Comparison of ENCODE assay signal across 25 cellular contexts in the genomic region with DNA sequence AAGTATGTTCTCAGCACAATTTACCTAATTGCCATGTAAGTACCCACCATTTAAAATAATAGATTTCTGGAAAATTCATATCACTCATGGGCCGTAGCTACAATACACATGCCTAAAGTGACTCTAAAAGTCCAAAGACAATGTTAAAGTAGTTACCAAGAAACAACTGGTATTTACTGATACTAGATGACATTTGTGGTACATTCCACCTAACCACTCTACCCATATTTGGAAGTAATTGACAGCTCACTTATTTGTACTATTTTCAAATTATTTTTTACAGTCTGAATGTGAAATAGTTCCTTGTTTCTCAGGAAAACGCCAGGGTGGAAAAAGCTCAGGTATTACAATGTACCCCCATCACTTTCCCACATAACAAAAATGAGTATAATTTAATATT.
"Had no signal": no experiment of that assay in that cellular context is flagged by ENCODE, and none has a peak within 500 bp of the region (broad histone marks: within the 10 kb centered on the region; RNA-seq: fewer than 3 reads in every experiment).

No MANE protein-coding gene starts in this region.

- H3K36me3 Mint-ChIP-seq: activated naive CD4-positive, alpha-beta T cell treated with anti-CD3 and anti-CD28 coated beads, Interleukin-2, amount 50 U/mL, for 72 hours; immature natural killer cell had no signal

- H3K27ac ChIP-seq: ascending aorta, hepatocyte, thyroid gland, upper lobe of right lung had no signal

- H3K27me3 ChIP-seq: ascending aorta, hepatocyte, thyroid gland, upper lobe of right lung had no signal

- ATAC-seq: activated CD4-positive, alpha-beta T cell treated with anti-CD3 and anti-CD28 coated beads for 36 hours; activated naive CD4-positive, alpha-beta T cell treated with anti-CD3 and anti-CD28 coated beads, Interleukin-2, amount 50 U/mL, for 72 hours; activated T-helper 17 cell treated with anti-CD3 and anti-CD28 coated beads, Interleukin-2, amount 50 U/mL, for 72 hours; T-helper 17 cell; upper lobe of right lung had no signal

- H3K4me3 ChIP-seq: ascending aorta, hepatocyte, thyroid gland, upper lobe of right lung had no signal

- H3K9me3 Mint-ChIP-seq: activated B cell treated with CpG ODN at 0.5 μM for 24 hours; activated naive CD4-positive, alpha-beta T cell treated with anti-CD3 and anti-CD28 coated beads, Interleukin-2, amount 50 U/mL, for 72 hours; activated T-cell treated with anti-CD3 and anti-CD28 coated beads, Interleukin-2, amount 50 U/mL, for 24 hours; activated T-helper 17 cell treated with anti-CD3 and anti-CD28 coated beads, Interleukin-2, amount 50 U/mL, for 72 hours; neural crest cell; stimulated activated naive CD8-positive, alpha-beta T cell treated with anti-CD3 and anti-CD28 coated beads, Interleukin-15, Interleukin-2, amounts not matched to agents 100 ng/mL and 50 ng/mL, for 24 hours had no signal

- H3K36me3 ChIP-seq: thyroid gland had no signal

- H3K79me2 ChIP-seq: hepatocyte had no signal

- H3K4me2 ChIP-seq: hepatocyte had no signal

- H3K27ac Mint-ChIP-seq: activated B cell treated with CpG ODN at 0.5 μM for 24 hours; activated CD4-positive, alpha-beta T cell treated with anti-CD3 and anti-CD28 coated beads for 36 hours; activated naive CD4-positive, alpha-beta T cell treated with anti-CD3 and anti-CD28 coated beads, Interleukin-2, amount 50 U/mL, for 72 hours; activated T-cell treated with anti-CD3 and anti-CD28 coated beads, Interleukin-2, amount 50 U/mL, for 24 hours; activated T-helper 17 cell treated with anti-CD3 and anti-CD28 coated beads, Interleukin-2, amount 50 U/mL, for 72 hours; immature natural killer cell; stimulated activated naive CD8-positive, alpha-beta T cell treated with anti-CD3 and anti-CD28 coated beads, Interleukin-15, Interleukin-2, amounts not matched to agents 100 ng/mL and 50 ng/mL, for 24 hours; T-helper 17 cell had no signal

- H3K27me3 Mint-ChIP-seq: activated B cell treated with CpG ODN at 0.5 μM for 24 hours; activated CD4-positive, alpha-beta T cell treated with anti-CD3 and anti-CD28 coated beads for 36 hours; activated T-cell treated with anti-CD3 and anti-CD28 coated beads, Interleukin-2, amount 50 U/mL, for 24 hours; activated T-helper 17 cell treated with anti-CD3 and anti-CD28 coated beads, Interleukin-2, amount 50 U/mL, for 72 hours; stimulated activated naive CD8-positive, alpha-beta T cell treated with anti-CD3 and anti-CD28 coated beads, Interleukin-15, Interleukin-2, amounts not matched to agents 100 ng/mL and 50 ng/mL, for 24 hours; T-helper 17 cell had no signal

- H3K9me3 ChIP-seq: ascending aorta, thyroid gland, upper lobe of right lung had no signal

- H3K4me1 ChIP-seq: ascending aorta, thyroid gland had no signal

- H3K4me1 Mint-ChIP-seq: activated B cell treated with CpG ODN at 0.5 μM for 24 hours; activated CD4-positive, alpha-beta T cell treated with anti-CD3 and anti-CD28 coated beads for 36 hours; activated T-helper 17 cell treated with anti-CD3 and anti-CD28 coated beads, Interleukin-2, amount 50 U/mL, for 72 hours; immature natural killer cell; T-helper 17 cell had no signal

- H3K4me3 Mint-ChIP-seq: activated B cell treated with CpG ODN at 0.5 μM for 24 hours; activated CD4-positive, alpha-beta T cell treated with anti-CD3 and anti-CD28 coated beads for 36 hours; activated T-cell treated with anti-CD3 and anti-CD28 coated beads, Interleukin-2, amount 50 U/mL, for 24 hours; activated T-helper 17 cell treated with anti-CD3 and anti-CD28 coated beads, Interleukin-2, amount 50 U/mL, for 72 hours; immature natural killer cell; neural crest cell; stimulated activated naive CD8-positive, alpha-beta T cell treated with anti-CD3 and anti-CD28 coated beads, Interleukin-15, Interleukin-2, amounts not matched to agents 100 ng/mL and 50 ng/mL, for 24 hours; T-helper 17 cell had no signal

- H2AFZ ChIP-seq: hepatocyte had no signal

- DNase-seq: activated B cell treated with CpG ODN at 0.5 μM for 24 hours; activated CD4-positive, alpha-beta T cell treated with anti-CD3 and anti-CD28 coated beads for 36 hours; activated CD4-positive, alpha-beta T cell treated with anti-CD3 and anti-CD28 coated beads, Interleukin-2, amount 50 U/mL, for 4 hours; activated CD8-positive, alpha-beta memory T cell treated with anti-CD3 and anti-CD28 coated beads for 24 hours; activated CD8-positive, alpha-beta memory T cell treated with anti-CD3 and anti-CD28 coated beads, Interleukin-2, amount 50 U/mL, for 4 hours; activated T-cell treated with anti-CD3 and anti-CD28 coated beads, Interleukin-2, amount 50 U/mL, for 24 hours; cerebellar nuclear complex; cortex of kidney; erythroblast; foreskin melanocyte; immature natural killer cell; left ventricle myocardium superior; posterior cingulate gyrus; stimulated activated CD4-positive, alpha-beta T cell treated with anti-CD3 and anti-CD28 coated beads, Interleukin-12 subunit alpha, Interleukin-12 subunit beta, amount 100 ng/mL, for 4 hours; substantia nigra; SW 1271; T-helper 17 cell; thyroid gland; upper lobe of right lung had no signal
